19 cellular contexts compared by ENCODE assay signal in genomic region chr9:109556061-109556460, GRCh38. TPM values are rescaled to one million over a fixed set of nuclear protein-coding genes. Genes with fewer than 3 reads are reported as not detected.
A peak's percentile ranks its signal among the peaks of the same experiment; 100 is the strongest.
DNase-seq lines count a peak whose midpoint lies in the region; ATAC-seq and TF ChIP-seq lines count a peak whose summit lies in the region.
"Had no signal": no experiment of that assay in that cellular context is flagged by ENCODE, and none has a peak within 500 bp of the region (broad histone marks: within the 10 kb centered on the region; RNA-seq: fewer than 3 reads in every experiment).

No MANE protein-coding gene starts in this region.

- no peak overlapping the region for H2BK15ac ChIP-seq in mesendoderm (replicated peaks; ENCODE audit: low read depth)

- H3K4me3 ChIP-seq in PC-9 = no peak overlapping the region; the same call in 1 of the 2 replicates
- no peak overlapping the region for H3K4me3 ChIP-seq in mesendoderm (ENCODE audit: low read length)
- H3K4me3 ChIP-seq in aorta (ENCODE audit: low read length in 2 of 2) = no peak overlapping the region
- H3K4me3 ChIP-seq: A549, cardiac muscle cell, SK-N-MC, uterus had no signal

- peak overlapping the region; percentile 50; the same call in 1 of the 2 replicates for H2AFZ ChIP-seq in PC-9

- DNase-seq in Caki2 (ENCODE audit: low read depth) = peak; percentile 1
- DNase-seq in PC-9 = peak; percentile 86 to 99
- peak; percentile 82 for DNase-seq in mesendoderm
- no peak for DNase-seq in NCI-H526 (lab: John Stamatoyannopoulos, UW)
- DNase-seq in Kasumi-1 (lab: John Stamatoyannopoulos, UW) = no peak
- DNase-seq in aorta = no peak
- no peak for DNase-seq in activated T-cell treated with anti-CD3 and anti-CD28 coated beads, Interleukin-2, amount 50 U/mL, for 1 hour
- DNase-seq: activated naive CD4-positive, alpha-beta T cell treated with anti-CD3 and anti-CD28 coated beads, Interleukin-2, amount 10 ng/mL, durations not matched to agents 7 days and 5 days; CD4-positive, alpha-beta memory T cell; natural killer cell; NCI-H2171; retina; stimulated activated CD4-positive, alpha-beta T cell treated with anti-CD3 and anti-CD28 coated beads, Interleukin-2, amount 100 ng/mL, for 48 hours; uterus had no signal

- H3K27ac ChIP-seq in PC-9 = peak overlapping the region; percentile 97
- no peak overlapping the region for H3K27ac ChIP-seq in mesendoderm (ENCODE audit: low read depth, low read length)
- no peak overlapping the region for H3K27ac ChIP-seq in aorta (ENCODE audit: low read depth in 1 of 2, low read length in 2 of 2)
- H3K27ac ChIP-seq: A549, cardiac muscle cell, SK-N-MC, uterus had no signal

- H3K9me3 ChIP-seq in PC-9 (ENCODE audit: insufficient read depth, low read depth) (0 out of 2 replicates have a peak, but pooled peaks cover 4% of the 10 kb centered on the region), aorta (ENCODE audit: control insufficient read depth, low read length) (no peaks in the 10 kb centered on the region)
- H3K9me3 ChIP-seq: A549, uterus had no signal

- no peak overlapping the region for H3K56ac ChIP-seq in mesendoderm (ENCODE audit: low read length)

- no peaks in the 10 kb centered on the region for H3K9me2 ChIP-seq in PC-9 (ENCODE audit: insufficient read depth)

- H3K4me2 ChIP-seq in PC-9 = peak overlapping the region; percentile 78
- H3K4me2 ChIP-seq in mesendoderm (ENCODE audit: low read length) = no peak overlapping the region
- H3K4me2 ChIP-seq: A549 had no signal

- H4K20me1 ChIP-seq in PC-9 (ENCODE audit: insufficient read depth) = no peaks in the 10 kb centered on the region

- TF ChIP-seq CTCF in PC-9 (conservative IDR thresholded peaks at IDR 0.05) = no peak

- H3K36me3 ChIP-seq in PC-9 (ENCODE audit: low read depth) (no peaks in the 10 kb centered on the region), mesendoderm (ENCODE audit: control insufficient read depth, insufficient read depth, low read length) (no peaks in the 10 kb centered on the region), aorta (ENCODE audit: control insufficient read depth in 1 of 2, insufficient read depth in 2 of 2, low read length in 1 of 2) (no peaks in the 10 kb centered on the region)
- H3K36me3 ChIP-seq: cardiac muscle cell, uterus had no signal

- POLR2A ChIA-PET in PC-9 (lab: Charles Lee; ENCODE audit: unreplicated experiment) = interaction anchor here (0.6 to 0.7 kb wide), 5 partner anchors 60 to 1645 kb away, joined by 3 to 6 read pairs (median 4); partner anchors contain the start of gene TXN

- peaks cover 55% of the 10 kb centered on the region for H3K4me1 ChIP-seq in PC-9 (replicated peaks; ENCODE audit: insufficient read depth)
- peaks cover 10% of the 10 kb centered on the region for H3K4me1 ChIP-seq in mesendoderm (ENCODE audit: control insufficient read depth, low read depth, low read length)
- H3K4me1 ChIP-seq in aorta (ENCODE audit: control insufficient read depth in 1 of 2, insufficient read depth in 2 of 2, low read length in 2 of 2) = peaks cover 0 to 2% of the 10 kb centered on the region in 2 donors
- H3K4me1 ChIP-seq: A549, uterus had no signal

- H3K79me1 ChIP-seq in mesendoderm (ENCODE audit: low read length) = no peaks in the 10 kb centered on the region

- ATAC-seq in esophagus mucosa = peak; percentile 95
- no peak for ATAC-seq in aorta (ENCODE audit: low FRiP score)
- ATAC-seq: A549, left lobe of liver, natural killer cell had no signal

- no peak overlapping the region for H3K23ac ChIP-seq in mesendoderm (ENCODE audit: low read length)

- no peak overlapping the region for H4K8ac ChIP-seq in mesendoderm (ENCODE audit: low read depth, low read length)

- in situ Hi-C loops in Caki2 (cut with HindIII; ENCODE audit: low pct_unique_long_range_greater_than_20kb, low sequenced_read_pairs) = no loop called here

- WGBS in mesendoderm (ENCODE audit: extremely low coverage, insufficient coverage, low lambda C conversion rate) = no CpG with 5 or more reads among the region's 4 CpGs
- 91 to 96% methylated on average over 4 of the region's 4 CpGs for WGBS in aorta, 2 donors

- H4K5ac ChIP-seq in mesendoderm (ENCODE audit: low read length) = no peak overlapping the region

- no peak overlapping the region for H3K9ac ChIP-seq in mesendoderm (ENCODE audit: low read length)

- CTCF ChIA-PET in PC-9 (lab: Charles Lee) = interaction anchor here (1.2 kb wide), 1 partner anchor 102 kb away, joined by 3 read pairs; no protein-coding TSS in a partner anchor

- H2BK120ac ChIP-seq in mesendoderm (ENCODE audit: low read depth, low read length) = no peak overlapping the region

- H3K4ac ChIP-seq in mesendoderm (ENCODE audit: low read depth, low read length) = no peak overlapping the region

- no peak overlapping the region for H2BK5ac ChIP-seq in mesendoderm (ENCODE audit: low read length)

- H3F3A ChIP-seq in PC-9 (ENCODE audit: insufficient read depth, low read depth) = peaks cover 33% of the 10 kb centered on the region

- no TSS peak for BruUV-seq in PC-9 (replicated peaks; lab: Mats Ljungman, UMichigan)

- H2AK5ac ChIP-seq in mesendoderm (ENCODE audit: low read length) = no peak overlapping the region

- intact Hi-C loops in PC-9 (cut with micrococcal nuclease; ENCODE audit: unreplicated experiment) = loop anchor here (1.0 to 10.0 kb wide), 6 partner anchors 17 to 1691 kb away; no protein-coding TSS in a partner anchor
- intact Hi-C loops in aorta (cut with DNase I) = no loop called here

- no peak overlapping the region for H3K18ac ChIP-seq in mesendoderm (ENCODE audit: low read length)

- H3K27me3 ChIP-seq in PC-9 (ENCODE audit: insufficient read depth, low read depth) (no peaks in the 10 kb centered on the region), mesendoderm (ENCODE audit: insufficient read depth, low read length, poor library complexity) (no peaks in the 10 kb centered on the region), aorta (ENCODE audit: control insufficient read depth in 1 of 2, insufficient read depth in 2 of 2, low read length in 1 of 2) (no peaks in the 10 kb centered on the region)
- H3K27me3 ChIP-seq: cardiac muscle cell, uterus had no signal

- no peaks in the 10 kb centered on the region for H3K79me2 ChIP-seq in PC-9 (ENCODE audit: low read depth)
- no peaks in the 10 kb centered on the region for H3K79me2 ChIP-seq in mesendoderm (ENCODE audit: control insufficient read depth, insufficient read depth, low read length)

RNA-seq across cellular contexts. Expression of gene PTPN3, which starts 58.0 kb away (rescaled TPM):
- total RNA-seq in Caki2 (2014; rRNA removed; shearing (Covaris generic); ENCODE audit: low replicate concordance) = 14.8 and 15.0 TPM in 2 replicates
- total RNA-seq in PC-9 (2021) = 19.0 and 20.2 TPM in 2 replicates
- 11.0 TPM for total RNA-seq in esophagus mucosa
- polyA plus RNA-seq in mesendoderm (2013, experiment 1 of 2) = 0.80 TPM
- polyA plus RNA-seq in mesendoderm (2013, experiment 2 of 2) = 0.91 TPM
- total RNA-seq in aorta = 10 to 100 TPM in 1 of 2 donors, 1 to 10 TPM in 1; 7.8 to 22.9 TPM
- polyA plus RNA-seq in aorta = 10 to 100 TPM in 1 of 2 donors, 1 to 10 TPM in 1; 4.3 to 11.1 TPM
- total RNA-seq: CD4-positive, alpha-beta memory T cell; natural killer cell had no signal
- polyA plus RNA-seq: CD4-positive, alpha-beta memory T cell had no signal

Comparison
In these comparisons a context has a peak if more than half of its experiments do, and no peak if none do; other contexts are left out.
1. DNase-seq: peak in Caki2 (single experiment), PC-9 (2 of 2) and mesendoderm (single experiment); none in NCI-H526 (0 of 2), Kasumi-1 (0 of 2), aorta (0 of 2) and activated T-cell treated with anti-CD3 and anti-CD28 coated beads, Interleukin-2, amount 50 U/mL, for 1 hour (single experiment).